In genomic region chr1:37147906-37148305, GRCh38 we compare ENCODE assay signal across 16 cellular contexts.
DNase-seq lines count a peak whose midpoint lies in the region; ATAC-seq and TF ChIP-seq lines count a peak whose summit lies in the region.
"Had no signal": no experiment of that assay in that cellular context is flagged by ENCODE, and none has a peak within 500 bp of the region (broad histone marks: within the 10 kb centered on the region; RNA-seq: fewer than 3 reads in every experiment).

No MANE protein-coding gene starts in this region.

- peak overlapping the region; percentile 51 for H3K27ac ChIP-seq in angular gyrus (ENCODE audit: low read depth, low read length)
- H3K27ac ChIP-seq in brain microvascular endothelial cell = no peak overlapping the region

- peaks cover 42% of the 10 kb centered on the region for H3K27me3 Mint-ChIP-seq in type B pancreatic cell

- no peaks in the 10 kb centered on the region for H3K36me3 ChIP-seq in brain microvascular endothelial cell (replicated peaks)

- H3K4me3 Mint-ChIP-seq in type B pancreatic cell = no peak overlapping the region
- H3K4me3 Mint-ChIP-seq: B cell; CD4-positive, alpha-beta T cell; GM23338 had no signal

- no peak overlapping the region for H3K4me3 ChIP-seq in brain microvascular endothelial cell (ENCODE audit: low read depth, low read length)
- H3K4me3 ChIP-seq: GM23338 had no signal

- ATAC-seq in left lobe of liver = no peak
- ATAC-seq: GM23338 had no signal

- TF ChIP-seq CTCF in type B pancreatic cell (conservative IDR thresholded peaks at IDR 0.05) = no peak
- TF ChIP-seq CTCF in brain microvascular endothelial cell (IDR thresholded peaks at IDR 0.05; ENCODE audit: low read depth, low read length, missing control alignments) = no peak

- no peaks in the 10 kb centered on the region for H3K36me3 Mint-ChIP-seq in type B pancreatic cell

- in situ Hi-C loops in brain microvascular endothelial cell (cut with HindIII; ENCODE audit: low pct_ligation_motif_present, low sequenced_read_pairs) = no loop called here

- DNase-seq in activated CD8-positive, alpha-beta memory T cell treated with anti-CD3 and anti-CD28 coated beads for 24 hours = peak; percentile 3
- no peak for DNase-seq in activated CD8-positive, alpha-beta memory T cell treated with anti-CD3 and anti-CD28 coated beads, Interleukin-2, amount 50 U/mL, for 4 hours
- DNase-seq in left lobe of liver (ENCODE audit: low spot score) (peak; percentile 22), type B pancreatic cell (ENCODE audit: extremely low spot score, unreplicated experiment) (peak; percentile 16), brain microvascular endothelial cell (no peak), Ammon's horn (ENCODE audit: low spot score) (no peak)
- DNase-seq: ACHN; C1 segment of cervical spinal cord; Calu3; CD4-positive, alpha-beta T cell; DND-41; GDM1; H7 had no signal

- no peaks in the 10 kb centered on the region for H3K9me3 Mint-ChIP-seq in type B pancreatic cell
- H3K9me3 Mint-ChIP-seq: CD4-positive, alpha-beta T cell; GM23338 had no signal

- no peaks in the 10 kb centered on the region for H3K27me3 ChIP-seq in brain microvascular endothelial cell (replicated peaks)

- no peaks in the 10 kb centered on the region for H3K4me1 Mint-ChIP-seq in type B pancreatic cell (ENCODE audit: unreplicated experiment)
- H3K4me1 Mint-ChIP-seq: B cell, GM23338 had no signal

- no peak overlapping the region for H3K27ac Mint-ChIP-seq in type B pancreatic cell
- H3K27ac Mint-ChIP-seq: B cell; CD4-positive, alpha-beta T cell; GM23338 had no signal

Comparison
In these comparisons a context has a peak if more than half of its experiments do, and no peak if none do; other contexts are left out.
1. DNase-seq: peak in activated CD8-positive, alpha-beta memory T cell treated with anti-CD3 and anti-CD28 coated beads for 24 hours (single experiment), left lobe of liver (single experiment) and type B pancreatic cell (single experiment); none in activated CD8-positive, alpha-beta memory T cell treated with anti-CD3 and anti-CD28 coated beads, Interleukin-2, amount 50 U/mL, for 4 hours (single experiment), brain microvascular endothelial cell (single experiment) and Ammon's horn (single experiment).